ENCODE assay signal across 8 cellular contexts in the genomic region with DNA sequence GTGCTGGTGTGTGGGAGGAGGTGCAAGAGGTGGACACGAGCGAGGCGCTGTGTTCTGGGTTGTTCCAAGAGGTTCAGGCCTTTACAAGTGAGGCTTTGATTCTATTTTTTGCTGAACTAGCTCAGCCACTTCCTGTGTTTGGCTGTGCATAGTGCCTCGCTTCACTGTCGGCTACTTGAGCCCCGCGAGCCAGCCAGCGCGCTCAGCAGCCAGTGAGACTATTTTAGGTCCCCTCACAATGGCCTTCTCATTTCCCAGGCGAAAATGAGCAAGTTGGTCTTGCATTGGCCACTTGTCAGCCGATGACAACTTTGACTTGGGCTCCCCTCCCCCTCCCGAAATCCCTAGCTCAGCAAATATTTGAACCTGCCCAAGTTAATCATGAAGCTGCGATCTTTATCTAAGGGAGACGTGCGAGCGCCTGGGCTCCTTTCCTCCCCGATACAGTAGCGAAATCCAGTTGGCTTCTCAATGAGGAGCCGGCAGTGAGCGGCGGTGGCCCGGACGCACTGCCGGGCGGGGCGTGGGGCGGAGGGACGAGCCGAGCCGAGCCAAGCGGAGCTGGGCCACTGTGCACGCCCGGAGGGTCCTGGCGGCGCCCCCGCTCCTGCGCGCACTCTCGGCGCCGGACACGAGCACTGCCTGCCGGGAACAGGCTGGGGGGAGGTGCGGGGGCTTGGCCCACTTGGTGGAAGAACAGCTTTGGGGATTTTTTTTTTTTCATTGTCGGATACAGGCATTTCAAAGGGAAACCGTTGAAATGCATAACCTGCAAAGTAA.
DNase-seq lines count a peak whose midpoint lies in the region; ATAC-seq and TF ChIP-seq lines count a peak whose summit lies in the region.

No MANE protein-coding gene starts in this region.

- no peaks in the 10 kb centered on the region for H3K27me3 Mint-ChIP-seq in activated CD4-positive, alpha-beta T cell treated with anti-CD3 and anti-CD28 coated beads for 36 hours

- POLR2A ChIA-PET in activated CD4-positive, alpha-beta T cell treated with anti-CD3 and anti-CD28 coated beads for 36 hours (lab: Charles Lee), result interaction anchor here (0.7 kb wide), 1 partner anchor 236 kb away, joined by 3 read pairs; no protein-coding TSS in a partner anchor

- H3K4me1 ChIP-seq in DND-41 (ENCODE audit: insufficient read depth, low read length), result peaks cover 63% of the 10 kb centered on the region

- H3K36me3 Mint-ChIP-seq in activated CD4-positive, alpha-beta T cell treated with anti-CD3 and anti-CD28 coated beads for 36 hours (ENCODE audit: low read depth), result peaks cover 13% of the 10 kb centered on the region

- intact Hi-C loops in activated CD4-positive, alpha-beta T cell treated with anti-CD3 and anti-CD28 coated beads for 36 hours (cut with DNase I, micrococcal nuclease), result loop anchor here (1.0 to 5.0 kb wide), 6 partner anchors 79 to 719 kb away; no protein-coding TSS in a partner anchor

- DNase-seq in DND-41 (peak; percentile 69), coronary artery (ENCODE audit: low spot score) (peak; percentile 78), left kidney (ENCODE audit: low read depth, low spot score) (peak; percentile 94), NCI-H2081 (lab: John Stamatoyannopoulos, UW) (no peak)
- peak; percentile 63 for DNase-seq in activated CD4-positive, alpha-beta T cell treated with anti-CD3 and anti-CD28 coated beads for 36 hours
- peak; percentile 49 to 55 for DNase-seq in stimulated activated CD4-positive, alpha-beta T cell treated with anti-CD3 and anti-CD28 coated beads, Interleukin-2, amount 100 ng/mL, for 24 hours

- peaks cover 8% of the 10 kb centered on the region; the same call in 1 of the 2 replicates for H4K20me1 ChIP-seq in DND-41 (ENCODE audit: insufficient read depth, low read length)

- peak overlapping the region; percentile 92 for H3K27ac Mint-ChIP-seq in activated CD4-positive, alpha-beta T cell treated with anti-CD3 and anti-CD28 coated beads for 36 hours

- peak; percentile 85 for ATAC-seq in DND-41 (ENCODE audit: insufficient read depth, low read depth)
- ATAC-seq in GM21576 (IDR thresholded peaks at IDR 0.05; ENCODE audit: unreplicated experiment), result peak; percentile 75
- peak; percentile 79 for ATAC-seq in activated CD4-positive, alpha-beta T cell treated with anti-CD3 and anti-CD28 coated beads for 36 hours

- H3K79me2 ChIP-seq in DND-41 (ENCODE audit: insufficient read depth, low read length), result peaks cover 76% of the 10 kb centered on the region

- H3K9me3 ChIP-seq in DND-41 (ENCODE audit: insufficient read depth, low read length, severe bottlenecking) (no peaks in the 10 kb centered on the region), KOPT-K1 (ENCODE audit: insufficient read depth, low read length, poor library complexity, severe bottlenecking) (no peaks in the 10 kb centered on the region)

- H3K27me3 ChIP-seq in DND-41 (ENCODE audit: insufficient read depth, low read length, poor library complexity), result no peaks in the 10 kb centered on the region

- H3K27ac ChIP-seq in DND-41 (ENCODE audit: low read length), result peak overlapping the region; percentile 88
- H3K27ac ChIP-seq in KOPT-K1 (ENCODE audit: low read depth, low read length, poor library complexity, severe bottlenecking), result peak overlapping the region; percentile 91
- peak overlapping the region; percentile 83 to 89 for H3K27ac ChIP-seq in coronary artery

- peaks cover 84% of the 10 kb centered on the region for H3K4me1 Mint-ChIP-seq in activated CD4-positive, alpha-beta T cell treated with anti-CD3 and anti-CD28 coated beads for 36 hours

- TF ChIP-seq CTCF in DND-41 (IDR thresholded peaks at IDR 0.05; ENCODE audit: borderline replicate concordance, extremely low read depth, low read length, poor library complexity, severe bottlenecking), result no peak
- no peak for TF ChIP-seq CTCF in coronary artery (IDR thresholded peaks at IDR 0.05)

- H3K4me2 ChIP-seq in DND-41 (ENCODE audit: insufficient read depth, low read length), result peak overlapping the region; percentile 90

- CTCF ChIA-PET in activated CD4-positive, alpha-beta T cell treated with anti-CD3 and anti-CD28 coated beads for 36 hours (lab: Charles Lee), result interaction anchor here (0.8 to 4.0 kb wide), 13 partner anchors 10 to 834 kb away, joined by 3 to 43 read pairs (median 8); no protein-coding TSS in a partner anchor

- no peaks in the 10 kb centered on the region for H3K9me3 Mint-ChIP-seq in activated CD4-positive, alpha-beta T cell treated with anti-CD3 and anti-CD28 coated beads for 36 hours (ENCODE audit: low read depth)

- H3K4me3 Mint-ChIP-seq in activated CD4-positive, alpha-beta T cell treated with anti-CD3 and anti-CD28 coated beads for 36 hours, result peak overlapping the region; percentile 82

- H3K36me3 ChIP-seq in DND-41 (ENCODE audit: insufficient read depth, low read length) (peaks cover 50% of the 10 kb centered on the region), KOPT-K1 (ENCODE audit: insufficient read depth, low read length) (peaks cover 64% of the 10 kb centered on the region)

- peak overlapping the region; percentile 61 for H2AFZ ChIP-seq in DND-41 (ENCODE audit: low read depth, low read length)

- H3K4me3 ChIP-seq in DND-41 (ENCODE audit: low read depth in 1 of 2, low read length in 2 of 2) (peak overlapping the region; percentile 32 to 57), coronary artery (peak overlapping the region; percentile 74)

- peak overlapping the region; percentile 60 for H3K9ac ChIP-seq in DND-41 (ENCODE audit: low read depth, low read length)

Comparison
In these comparisons a context has a peak if more than half of its experiments do, and no peak if none do; other contexts are left out.
1. DNase-seq: peak in DND-41 (single experiment), activated CD4-positive, alpha-beta T cell treated with anti-CD3 and anti-CD28 coated beads for 36 hours (single experiment), coronary artery (single experiment), left kidney (single experiment) and stimulated activated CD4-positive, alpha-beta T cell treated with anti-CD3 and anti-CD28 coated beads, Interleukin-2, amount 100 ng/mL, for 24 hours (2 of 2); none in NCI-H2081 (0 of 2).
2. Peak in every context shown above with its lines, with median percentiles within 50 percentile points of each other: ATAC-seq and H3K27ac ChIP-seq.